ENCODE assay signal across 36 cellular contexts in the genomic region with DNA sequence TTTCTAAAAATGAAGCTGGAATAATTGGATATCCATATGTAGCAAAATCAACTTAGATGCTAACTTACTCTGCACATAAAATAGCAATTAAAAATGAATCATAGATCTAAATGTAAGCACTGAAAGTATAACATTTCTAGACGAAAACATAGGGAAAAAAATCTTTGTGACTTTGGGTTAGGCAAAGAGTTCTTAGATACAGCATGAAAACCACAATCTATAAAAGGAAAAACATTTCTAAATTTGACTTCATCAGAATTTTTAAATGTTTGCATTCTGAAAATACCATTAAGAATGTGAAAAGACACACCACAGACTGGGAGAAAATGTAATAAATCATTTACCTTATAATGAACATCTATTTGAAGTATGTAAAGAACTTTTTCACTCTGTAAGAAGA.
"Had no signal": no experiment of that assay in that cellular context is flagged by ENCODE, and none has a peak within 500 bp of the region (broad histone marks: within the 10 kb centered on the region; RNA-seq: fewer than 3 reads in every experiment).

No MANE protein-coding gene starts in this region.

- H3K4me2 ChIP-seq: smooth muscle cell had no signal

- ATAC-seq: activated CD4-positive, CD25-positive, alpha-beta regulatory T cell treated with anti-CD3 and anti-CD28 coated beads, Interleukin-2, amount 50 U/mL, for 24 hours; body of pancreas; effector memory CD8-positive, alpha-beta T cell; left colon; naive thymus-derived CD4-positive, alpha-beta T cell; pancreas; stimulated activated memory B cell treated with anti-CD40 and anti-IgM and Interleukin-4, amounts not matched to agents 10 μg/mL and 1 μg/mL and 100 μg/mL, for 72 hours; stimulated activated naive CD8-positive, alpha-beta T cell treated with anti-CD3 and anti-CD28 coated beads, Interleukin-15, amount 100 ng/mL, for 72 hours had no signal

- H3K4me3 ChIP-seq: adrenal gland, body of pancreas, cardiac muscle cell, pancreas, right atrium auricular region, smooth muscle cell, thyroid gland, upper lobe of left lung, vagina had no signal

- H3K27me3 ChIP-seq: adrenal gland, body of pancreas, cardiac muscle cell, pancreas, right atrium auricular region, thyroid gland, upper lobe of left lung, vagina had no signal

- H3K4me1 ChIP-seq: adrenal gland, pancreas, right atrium auricular region had no signal

- H3K27ac ChIP-seq: adrenal gland, body of pancreas, cardiac muscle cell, pancreas, right atrium auricular region, thyroid gland, upper lobe of left lung, vagina, WERI-Rb-1 had no signal

- FAIRE-seq: TTC549 had no signal

- H3K36me3 ChIP-seq: adrenal gland, cardiac muscle cell, pancreas, right atrium auricular region, thyroid gland, upper lobe of left lung, vagina, WERI-Rb-1 had no signal

- DNase-seq: activated CD4-positive, alpha-beta T cell treated with anti-CD3 and anti-CD28 coated beads for 48 hours; activated CD4-positive, alpha-beta T cell treated with anti-CD3 and anti-CD28 coated beads, Interleukin-2, amount 50 U/mL, for 48 hours; activated CD8-positive, alpha-beta memory T cell treated with anti-CD3 and anti-CD28 coated beads for 24 hours; activated effector memory CD4-positive, alpha-beta T cell treated with Interleukin-2 at 50 U/mL for 16 hours; activated naive CD4-positive, alpha-beta T cell treated with Interleukin-2 at 50 U/mL for 16 hours; adrenal gland; aorta; body of pancreas; cerebellar nuclear complex; cortex of kidney; effector memory CD8-positive, alpha-beta T cell; erythroblast; hippocampal formation; kidney; left colon; mammary epithelial cell; midbrain; naive thymus-derived CD4-positive, alpha-beta T cell; nucleus accumbens; pancreas; stimulated activated CD4-positive, alpha-beta T cell treated with anti-CD3 and anti-CD28 coated beads, Interleukin-1b, Interleukin-23, amount 100 ng/mL, for 48 hours; stimulated activated CD4-positive, alpha-beta T cell treated with anti-CD3 and anti-CD28 coated beads, Interleukin-4, amount 100 ng/mL, for 4 hours; stimulated activated CD8-positive, alpha-beta memory T cell treated with anti-CD3 and anti-CD28 coated beads, Interleukin-4, amount 100 ng/mL, for 48 hours; stimulated activated naive CD8-positive, alpha-beta T cell treated with anti-CD3 and anti-CD28 coated beads, Interleukin-15, amount 100 ng/mL, for 72 hours; substantia nigra; T-helper 9 cell; thyroid gland; upper lobe of left lung; WERI-Rb-1 had no signal

- H3K9me3 ChIP-seq: adrenal gland, body of pancreas, pancreas, right atrium auricular region, thyroid gland, upper lobe of left lung, vagina had no signal
